31 cellular contexts compared by ENCODE assay signal in the genomic region with DNA sequence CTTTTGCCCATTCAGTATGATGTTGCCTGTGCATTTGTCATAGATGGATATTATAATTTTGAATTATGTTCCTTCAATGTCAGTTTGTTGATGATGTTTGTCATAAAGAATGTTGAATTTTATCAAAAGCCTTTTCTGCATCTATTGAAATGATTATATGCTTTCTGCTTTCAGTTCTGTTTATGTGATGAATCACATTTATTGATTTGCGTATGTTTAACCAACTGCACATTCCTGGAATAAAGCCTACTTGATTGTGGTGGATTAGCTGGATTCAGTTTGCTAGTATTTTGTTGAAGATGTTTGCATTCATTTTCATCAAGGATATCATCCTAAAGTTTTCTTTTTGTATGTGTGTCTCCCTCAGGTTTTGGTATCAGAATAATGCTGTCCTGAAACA. TPM values are rescaled to one million over a fixed set of nuclear protein-coding genes. Genes with fewer than 3 reads are reported as not detected.
DNase-seq lines count a peak whose midpoint lies in the region; ATAC-seq and TF ChIP-seq lines count a peak whose summit lies in the region.
"Had no signal": no experiment of that assay in that cellular context is flagged by ENCODE, and none has a peak within 500 bp of the region (broad histone marks: within the 10 kb centered on the region; RNA-seq: fewer than 3 reads in every experiment).

No MANE protein-coding gene starts in this region.

- no TSS peak for BruUV-seq in PC-3 (replicated peaks; lab: Mats Ljungman, UMichigan)

- H3K9ac ChIP-seq in PC-3 (ENCODE audit: low read length) = no peak overlapping the region
- H3K9ac ChIP-seq: BLaER1; BLaER1 treated with 17β-estradiol and CSF1 and Interleukin-3, amounts not matched to agents 10 nM and 100 nM had no signal

- DNase-seq in PC-3 = peak; percentile 61
- DNase-seq in stimulated activated naive CD4-positive, alpha-beta T cell (lab: John Stamatoyannopoulos, UW) = no peak
- DNase-seq: 8988T; ACHN; AML-193; BE2C; C1 segment of cervical spinal cord; Caco-2; Calu3; CD4-positive, alpha-beta memory T cell; CD4-positive, alpha-beta T cell; CD4-positive, CD25-positive, alpha-beta regulatory T cell; CD8-positive, alpha-beta memory T cell; CD8-positive, alpha-beta T cell; COR-L47; DMS 273 treated with DMSO at 0.1 percent for 48 hours; DMS153; DMS53; DMS79; DMS79 treated with DMSO at 0.1 percent for 48 hours; DND-41; EL had no signal

- H3K36me3 ChIP-seq in PC-3 (ENCODE audit: low read depth, low read length) = no peaks in the 10 kb centered on the region
- H3K36me3 ChIP-seq: BE2C; BLaER1; BLaER1 treated with 17β-estradiol and CSF1 and Interleukin-3, amounts not matched to agents 10 nM and 100 nM had no signal

- peaks cover 10% of the 10 kb centered on the region; the same call in 1 of the 2 replicates for H3K9me3 ChIP-seq in PC-3 (ENCODE audit: low read length)
- H3K9me3 ChIP-seq: BE2C, Caco-2 had no signal

- TF ChIP-seq CTCF in PC-3 (conservative IDR thresholded peaks at IDR 0.05; ENCODE audit: low read depth, low read length) = no peak

- POLR2A ChIA-PET in PC-3 (lab: Charles Lee; ENCODE audit: unreplicated experiment) = no interaction called here

- no peak overlapping the region for H3K27ac ChIP-seq in PC-3 (ENCODE audit: low read length)
- H3K27ac ChIP-seq: 22Rv1; A549; BLaER1; BLaER1 treated with 17β-estradiol and CSF1 and Interleukin-3, amounts not matched to agents 10 nM and 100 nM; C4-2B had no signal

- no peak overlapping the region for H2AFZ ChIP-seq in PC-3 (ENCODE audit: low read length)

- CTCF ChIA-PET in PC-3 (lab: Charles Lee) = no interaction called here

- no peaks in the 10 kb centered on the region for H3K27me3 ChIP-seq in PC-3 (ENCODE audit: low read length)
- H3K27me3 ChIP-seq: BE2C; BLaER1; BLaER1 treated with 17β-estradiol and CSF1 and Interleukin-3, amounts not matched to agents 10 nM and 100 nM had no signal

- no peaks in the 10 kb centered on the region for H3K79me2 ChIP-seq in PC-3 (ENCODE audit: low read length)

- no peak overlapping the region for H3K4me3 ChIP-seq in PC-3 (ENCODE audit: low read length)
- H3K4me3 ChIP-seq: A549; BLaER1; BLaER1 treated with 17β-estradiol and CSF1 and Interleukin-3, amounts not matched to agents 10 nM and 100 nM had no signal

- H3K9me2 ChIP-seq in PC-3 (replicated peaks; ENCODE audit: low read length) = no peaks in the 10 kb centered on the region; the same call in 1 of the 2 replicates

- ATAC-seq in PC-3 = peak; percentile 78
- ATAC-seq: A549; CD8-positive, alpha-beta T cell had no signal

- H3K4me1 ChIP-seq in PC-3 (ENCODE audit: insufficient read depth, low read length) = peaks cover 7% of the 10 kb centered on the region; the same call in 1 of the 2 replicates
- H3K4me1 ChIP-seq: A549; BE2C; BLaER1; BLaER1 treated with 17β-estradiol and CSF1 and Interleukin-3, amounts not matched to agents 10 nM and 100 nM; Caco-2 had no signal

- peak overlapping the region; percentile 5; the same call in 1 of the 2 replicates for H3K4me2 ChIP-seq in PC-3 (ENCODE audit: low read length)
- H3K4me2 ChIP-seq: A549; BLaER1; BLaER1 treated with 17β-estradiol and CSF1 and Interleukin-3, amounts not matched to agents 10 nM and 100 nM had no signal

- H4K20me1 ChIP-seq in PC-3 (ENCODE audit: low read length) = no peaks in the 10 kb centered on the region
- H4K20me1 ChIP-seq: BLaER1; BLaER1 treated with 17β-estradiol and CSF1 and Interleukin-3, amounts not matched to agents 10 nM and 100 nM had no signal

- intact Hi-C loops in PC-3 (cut with micrococcal nuclease) = loop anchor here (1.0 kb wide), 1 partner anchor 84 kb away; no protein-coding TSS in a partner anchor

- no peaks in the 10 kb centered on the region for H3F3A ChIP-seq in PC-3 (ENCODE audit: low read length, unreplicated experiment)

RNA-seq across cellular contexts. Expression of gene OR2M4, which starts 5.7 kb away (rescaled TPM):
- not detected in 2 replicates for total RNA-seq in PC-3 (2014; rRNA removed)
- total RNA-seq: B cell; Caco-2; Calu3; CD4-positive, alpha-beta memory T cell; CD4-positive, alpha-beta T cell; CD4-positive, CD25-positive, alpha-beta regulatory T cell; CD8-positive, alpha-beta memory T cell; CD8-positive, alpha-beta T cell; Daoy had no signal

RNA-seq across cellular contexts. Expression of gene OR2M3, which starts 28.5 kb away (rescaled TPM):
- not detected in 2 replicates for total RNA-seq in PC-3 (2014; rRNA removed)
- total RNA-seq: B cell; Caco-2; Calu3; CD4-positive, alpha-beta memory T cell; CD4-positive, alpha-beta T cell; CD4-positive, CD25-positive, alpha-beta regulatory T cell; CD8-positive, alpha-beta memory T cell; CD8-positive, alpha-beta T cell; Daoy had no signal

RNA-seq across cellular contexts. Expression of gene OR2M2, which starts 50.9 kb away (rescaled TPM):
- total RNA-seq in PC-3 (2014; rRNA removed) = not detected in 2 replicates
- total RNA-seq: A172; A673; B cell; Caco-2; Calu3; CD4-positive, alpha-beta memory T cell; CD4-positive, alpha-beta T cell; CD4-positive, CD25-positive, alpha-beta regulatory T cell; CD8-positive, alpha-beta memory T cell; CD8-positive, alpha-beta T cell; Daoy had no signal

RNA-seq across cellular contexts. Expression of gene OR2T33, which starts 52.2 kb away (rescaled TPM):
- 0.18 TPM in 1 of 2 replicates, not detected in the other for total RNA-seq in PC-3 (2014; rRNA removed)
- total RNA-seq: A172; A673; B cell; Caco-2; Calu3; CD4-positive, alpha-beta memory T cell; CD4-positive, CD25-positive, alpha-beta regulatory T cell; CD8-positive, alpha-beta memory T cell; CD8-positive, alpha-beta T cell had no signal
